In genomic region chr17:45200701-45201100, GRCh38 we compare ENCODE assay signal across 14 cellular contexts. TPM values are rescaled to one million over a fixed set of nuclear protein-coding genes. Genes with fewer than 3 reads are reported as not detected.
DNase-seq lines count a peak whose midpoint lies in the region; ATAC-seq and TF ChIP-seq lines count a peak whose summit lies in the region.
"Had no signal": no experiment of that assay in that cellular context is flagged by ENCODE, and none has a peak within 500 bp of the region (broad histone marks: within the 10 kb centered on the region; RNA-seq: fewer than 3 reads in every experiment).

No MANE protein-coding gene starts in this region.

- no peaks in the 10 kb centered on the region for H3K36me3 ChIP-seq in kidney epithelial cell (ENCODE audit: control insufficient read depth, insufficient read depth, low read length)
- H3K36me3 ChIP-seq: neural progenitor cell had no signal

- H3K4me3 ChIP-seq in NB4 (ENCODE audit: low read depth, low read length) (peak overlapping the region; percentile 1), cardiac fibroblast (replicated peaks in 1 of 2; ENCODE audit: low read depth in 2 of 2, low read length in 2 of 2) (no peak overlapping the region), kidney epithelial cell (ENCODE audit: low read depth, low read length) (no peak overlapping the region)
- H3K4me3 ChIP-seq: coronary artery, neural progenitor cell had no signal

- DNase-seq in AML-193 (lab: John Stamatoyannopoulos, UW) (peak; percentile 97 to 99), NB4 (ENCODE audit: low read depth) (peak; percentile 95), cardiac fibroblast (ENCODE audit: low read depth in 2 of 2) (peak; percentile 67 to 69), kidney epithelial cell (ENCODE audit: low read depth) (no peak), NCI-H2029 treated with DMSO at 0.1 percent for 48 hours (lab: John Stamatoyannopoulos, UW) (no peak)
- DNase-seq: ACHN, DND-41, NCI-H2171 treated with DMSO at 0.1 percent for 48 hours, T-helper 9 cell had no signal

- no peaks in the 10 kb centered on the region for H3K27me3 ChIP-seq in kidney epithelial cell (ENCODE audit: control insufficient read depth, insufficient read depth, low read length)
- H3K27me3 ChIP-seq: neural progenitor cell had no signal

- TF ChIP-seq CTCF in NB4 (IDR thresholded peaks at IDR 0.05; ENCODE audit: low read depth, low read length) (peak; percentile 20), cardiac fibroblast (IDR thresholded peaks at IDR 0.05; ENCODE audit: low read depth, low read length) (no peak), kidney epithelial cell (IDR thresholded peaks at IDR 0.05; ENCODE audit: insufficient read depth, low read length, poor library complexity, severe bottlenecking) (peak; percentile 14)

- no peak for ATAC-seq in GM19035 (IDR thresholded peaks at IDR 0.05; ENCODE audit: unreplicated experiment)
- ATAC-seq in GM19324 (IDR thresholded peaks at IDR 0.05; ENCODE audit: low FRiP score, unreplicated experiment): no peak
- ATAC-seq in GM18517 (IDR thresholded peaks at IDR 0.05; ENCODE audit: unreplicated experiment): no peak

- no peak for TF ChIP-seq POLR2A in NB4 (IDR thresholded peaks at IDR 0.05; ENCODE audit: extremely low read depth, insufficient read length)

RNA-seq across cellular contexts. Expression of gene FMNL1, which starts 21.0 kb away (rescaled TPM):
- 26.0 and 27.5 TPM in 2 replicates for total RNA-seq in kidney epithelial cell

RNA-seq across cellular contexts. Expression of gene HEXIM2, which starts 39.0 kb away (rescaled TPM):
- total RNA-seq in kidney epithelial cell: 7.7 and 10.4 TPM in 2 replicates

RNA-seq across cellular contexts. Expression of gene HEXIM1, which starts 52.4 kb away (rescaled TPM):
- total RNA-seq in kidney epithelial cell: 17.9 and 20.0 TPM in 2 replicates

Comparison
In these comparisons a context has a peak if more than half of its experiments do, and no peak if none do; other contexts are left out.
1. DNase-seq: peak in AML-193 (2 of 2), NB4 (single experiment) and cardiac fibroblast (2 of 2); none in kidney epithelial cell (single experiment) and NCI-H2029 treated with DMSO at 0.1 percent for 48 hours (single experiment).